In the genomic region with DNA sequence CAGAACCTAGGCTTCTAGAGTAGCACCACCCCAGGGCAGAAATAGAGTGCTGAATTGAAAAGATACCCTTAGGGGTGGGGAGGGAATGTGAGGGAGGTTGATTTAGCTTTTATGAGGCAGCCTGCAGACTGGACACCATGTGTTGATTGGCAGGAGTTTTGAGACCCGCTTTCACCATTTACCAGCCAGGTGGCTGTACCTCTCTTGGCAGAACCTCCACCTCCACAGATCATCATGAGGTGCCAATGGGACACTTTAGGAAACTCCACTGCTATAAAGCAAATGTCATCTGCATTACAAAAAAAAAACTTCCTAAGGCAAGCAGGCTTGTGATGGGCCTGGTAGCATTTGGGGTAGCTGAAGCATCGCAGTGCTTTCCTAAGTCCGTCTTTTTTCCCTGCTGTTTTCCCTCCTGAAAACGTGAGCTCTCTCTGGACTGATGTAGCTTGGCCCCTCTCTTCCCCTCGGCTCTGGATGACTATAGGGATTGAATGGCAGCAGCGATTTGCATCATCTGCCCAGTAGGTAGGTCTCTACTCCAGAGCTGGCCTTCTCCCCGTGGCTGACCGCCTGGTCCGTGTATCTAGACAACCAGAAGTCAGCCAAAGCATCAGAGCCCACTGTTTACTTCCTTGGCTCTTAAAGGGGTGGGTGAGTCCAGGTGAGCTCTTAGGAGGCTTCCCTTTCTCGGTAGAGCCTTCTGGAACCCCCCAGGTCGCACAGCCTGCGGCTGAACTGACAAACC, we compare ENCODE assay signal across 8 cellular contexts. TPM values are rescaled to one million over a fixed set of nuclear protein-coding genes. Genes with fewer than 3 reads are reported as not detected.
DNase-seq lines count a peak whose midpoint lies in the region; ATAC-seq and TF ChIP-seq lines count a peak whose summit lies in the region.

No MANE protein-coding gene starts in this region.

- peak overlapping the region; percentile 89 for H3K4me3 ChIP-seq in suprapubic skin

- H3K27ac Mint-ChIP-seq in activated CD4-positive, alpha-beta T cell treated with anti-CD3 and anti-CD28 coated beads, Interleukin-2, amount 10 ng/mL, durations not matched to agents 24 days and 14 days, result peak overlapping the region; percentile 73

- peaks cover 23% of the 10 kb centered on the region for H3K36me3 Mint-ChIP-seq in activated CD4-positive, alpha-beta T cell treated with anti-CD3 and anti-CD28 coated beads, Interleukin-2, amount 10 ng/mL, durations not matched to agents 24 days and 14 days (ENCODE audit: low read depth)

- 78% methylated on average over 12 of the region's 12 CpGs for WGBS in suprapubic skin

- ATAC-seq in HG03565 (IDR thresholded peaks at IDR 0.05; ENCODE audit: unreplicated experiment) (no peak), GM19397 (IDR thresholded peaks at IDR 0.05; ENCODE audit: unreplicated experiment) (no peak)

- H3K36me3 ChIP-seq in suprapubic skin, result peaks cover 20% of the 10 kb centered on the region

- peaks cover 21% of the 10 kb centered on the region for H3K4me1 Mint-ChIP-seq in activated CD4-positive, alpha-beta T cell treated with anti-CD3 and anti-CD28 coated beads, Interleukin-2, amount 10 ng/mL, durations not matched to agents 24 days and 14 days

- H3K27me3 Mint-ChIP-seq in activated CD4-positive, alpha-beta T cell treated with anti-CD3 and anti-CD28 coated beads, Interleukin-2, amount 10 ng/mL, durations not matched to agents 24 days and 14 days, result no peaks in the 10 kb centered on the region

- H3K4me3 Mint-ChIP-seq in activated CD4-positive, alpha-beta T cell treated with anti-CD3 and anti-CD28 coated beads, Interleukin-2, amount 10 ng/mL, durations not matched to agents 24 days and 14 days, result peak overlapping the region; percentile 82

- DNase-seq in activated CD4-positive, alpha-beta T cell treated with anti-CD3 and anti-CD28 coated beads, Interleukin-2, amount 10 ng/mL, durations not matched to agents 24 days and 14 days, result no peak
- no peak for DNase-seq in activated CD4-positive, alpha-beta T cell treated with anti-CD3 and anti-CD28 coated beads for 1 hour
- DNase-seq in kidney glomerular epithelial cell (lab: John Stamatoyannopoulos, UW) (peak; percentile 7), suprapubic skin (ENCODE audit: low spot score in 2 of 2) (no peak), HCEC 1CT (no peak)

- H3K27me3 ChIP-seq in suprapubic skin, result no peaks in the 10 kb centered on the region

- H3K9me3 ChIP-seq in suprapubic skin, result no peaks in the 10 kb centered on the region

- no peak for TF ChIP-seq CTCF in suprapubic skin (IDR thresholded peaks at IDR 0.05)

- intact Hi-C loops in activated CD4-positive, alpha-beta T cell treated with anti-CD3 and anti-CD28 coated beads, Interleukin-2, amount 10 ng/mL, durations not matched to agents 24 days and 14 days (cut with micrococcal nuclease), result loop anchor here (10.0 kb wide), 1 partner anchor 412 kb away; a partner anchor contains a TSS

- TF ChIP-seq POLR2A in suprapubic skin (IDR thresholded peaks at IDR 0.05), result no peak

- H3K27ac ChIP-seq in angular gyrus (ENCODE audit: low read depth, low read length) (peak overlapping the region; percentile 92), suprapubic skin (no peak overlapping the region)

- H3K4me1 ChIP-seq in suprapubic skin, result peaks cover 18% of the 10 kb centered on the region

- no peak for TF ChIP-seq EP300 in suprapubic skin (IDR thresholded peaks at IDR 0.05)

- no peaks in the 10 kb centered on the region for H3K9me3 Mint-ChIP-seq in activated CD4-positive, alpha-beta T cell treated with anti-CD3 and anti-CD28 coated beads, Interleukin-2, amount 10 ng/mL, durations not matched to agents 24 days and 14 days

RNA-seq across cellular contexts. Expression of a gene that starts 1.3 kb away (rescaled TPM):
- total RNA-seq in activated CD4-positive, alpha-beta T cell treated with anti-CD3 and anti-CD28 coated beads, Interleukin-2, amount 10 ng/mL, durations not matched to agents 24 days and 14 days, result 63.2 and 67.7 TPM in 2 replicates
- 10 to 100 TPM; 24.2 to 47.0 (median 35.2) TPM for total RNA-seq in suprapubic skin
